14 cellular contexts compared by ENCODE assay signal in genomic region chr6:102679844-102680243, GRCh38.
DNase-seq lines count a peak whose midpoint lies in the region; ATAC-seq and TF ChIP-seq lines count a peak whose summit lies in the region.
"Had no signal": no experiment of that assay in that cellular context is flagged by ENCODE, and none has a peak within 500 bp of the region (broad histone marks: within the 10 kb centered on the region; RNA-seq: fewer than 3 reads in every experiment).

No MANE protein-coding gene starts in this region.

- BruUV-seq in Caco-2 (replicated peaks; lab: Mats Ljungman, UMichigan), result no TSS peak

- WGBS in right lobe of liver (ENCODE audit: insufficient coverage, low coverage, low lambda C conversion rate, missing lambda C conversion rate), result 24% methylated on average over 2 of the region's 2 CpGs

- H3K9me3 ChIP-seq in Caco-2 (no peaks in the 10 kb centered on the region), right lobe of liver (no peaks in the 10 kb centered on the region)

- intact Hi-C loops in Caco-2 (cut with micrococcal nuclease; ENCODE audit: unreplicated experiment), result loop anchor here (1.0 kb wide), 1 partner anchor 301 kb away; no protein-coding TSS in a partner anchor
- intact Hi-C loops in right lobe of liver (cut with DNase I), result no loop called here

- peaks cover 19% of the 10 kb centered on the region for H3K4me1 ChIP-seq in Caco-2
- H3K4me1 ChIP-seq in right lobe of liver, result peaks cover 0 to 6% (median 2%) of the 10 kb centered on the region in 4 donors

- H3K4me3 Mint-ChIP-seq in Caco-2 (ENCODE audit: unreplicated experiment), result peak overlapping the region; percentile 18
- H3K4me3 Mint-ChIP-seq in stimulated activated memory B cell treated with anti-CD40 and anti-IgM and Interleukin-4, amounts not matched to agents 10 μg/mL and 1 μg/mL and 100 μg/mL, for 72 hours, result no peak overlapping the region
- H3K4me3 Mint-ChIP-seq: CD14-positive monocyte; CD8-positive, alpha-beta T cell had no signal

- TF ChIP-seq CTCF in Caco-2 (IDR thresholded peaks at IDR 0.05; ENCODE audit: insufficient read depth in 1 of 2, low read depth in 1 of 2, low read length in 1 of 2, severe bottlenecking in 1 of 2, unreplicated experiment in 1 of 2) (no peak), fibroblast of villous mesenchyme (IDR thresholded peaks at IDR 0.05; ENCODE audit: insufficient read depth, low read depth, low read length) (no peak), right lobe of liver (IDR thresholded peaks at IDR 0.05) (no peak)

- DNase-seq in Caco-2 (peak; percentile 51 to 53), SK-N-DZ (ENCODE audit: low spot score) (peak; percentile 83), fibroblast of villous mesenchyme (ENCODE audit: low read depth) (peak; percentile 1), right lobe of liver (no peak)
- DNase-seq in activated CD4-positive, alpha-beta T cell treated with anti-CD3 and anti-CD28 coated beads, Interleukin-2, amount 50 U/mL, for 48 hours, result no peak
- DNase-seq: CD8-positive, alpha-beta T cell; COR-L47; DND-41; GDM1 had no signal

- no peak overlapping the region for H3K27ac ChIP-seq in right lobe of liver
- H3K27ac ChIP-seq: 22Rv1 had no signal

- CTCF ChIA-PET in Caco-2 (lab: Charles Lee), result no interaction called here

- H3K36me3 ChIP-seq in Caco-2 (ENCODE audit: control insufficient read depth, insufficient read depth, low read length) (no peaks in the 10 kb centered on the region), right lobe of liver (no peaks in the 10 kb centered on the region)

- H3K36me3 Mint-ChIP-seq in Caco-2 (ENCODE audit: insufficient read depth, unreplicated experiment), result no peaks in the 10 kb centered on the region
- no peaks in the 10 kb centered on the region for H3K36me3 Mint-ChIP-seq in stimulated activated memory B cell treated with anti-CD40 and anti-IgM and Interleukin-4, amounts not matched to agents 10 μg/mL and 1 μg/mL and 100 μg/mL, for 72 hours
- H3K36me3 Mint-ChIP-seq: CD14-positive monocyte; CD8-positive, alpha-beta T cell had no signal

- H3K4me3 ChIP-seq in Caco-2 (ENCODE audit: low read depth, low read length), result no peak overlapping the region
- no peak overlapping the region for H3K4me3 ChIP-seq in fibroblast of villous mesenchyme (ENCODE audit: low read depth, low read length)
- H3K4me3 ChIP-seq in right lobe of liver, result no peak overlapping the region

- no peaks in the 10 kb centered on the region for H3K27me3 Mint-ChIP-seq in Caco-2 (ENCODE audit: insufficient read depth, unreplicated experiment)
- no peaks in the 10 kb centered on the region for H3K27me3 Mint-ChIP-seq in stimulated activated memory B cell treated with anti-CD40 and anti-IgM and Interleukin-4, amounts not matched to agents 10 μg/mL and 1 μg/mL and 100 μg/mL, for 72 hours

- no peaks in the 10 kb centered on the region for H3K9me3 Mint-ChIP-seq in Caco-2 (ENCODE audit: unreplicated experiment)
- no peaks in the 10 kb centered on the region for H3K9me3 Mint-ChIP-seq in stimulated activated memory B cell treated with anti-CD40 and anti-IgM and Interleukin-4, amounts not matched to agents 10 μg/mL and 1 μg/mL and 100 μg/mL, for 72 hours
- H3K9me3 Mint-ChIP-seq: CD14-positive monocyte had no signal

- POLR2A ChIA-PET in Caco-2 (lab: Charles Lee), result interaction anchor here (0.6 kb wide), 1 partner anchor 115 kb away, joined by 4 read pairs; no protein-coding TSS in a partner anchor

- peak; percentile 85 to 98 (median 96) for ATAC-seq in right lobe of liver
- ATAC-seq in GM19395 (IDR thresholded peaks at IDR 0.05; ENCODE audit: unreplicated experiment), result no peak
- ATAC-seq in stimulated activated memory B cell treated with anti-CD40 and anti-IgM and Interleukin-4, amounts not matched to agents 10 μg/mL and 1 μg/mL and 100 μg/mL, for 72 hours, result no peak
- ATAC-seq: CD8-positive, alpha-beta T cell; HCT116 had no signal

- H3K27ac Mint-ChIP-seq in Caco-2 (ENCODE audit: unreplicated experiment), result no peak overlapping the region
- no peak overlapping the region for H3K27ac Mint-ChIP-seq in stimulated activated memory B cell treated with anti-CD40 and anti-IgM and Interleukin-4, amounts not matched to agents 10 μg/mL and 1 μg/mL and 100 μg/mL, for 72 hours
- H3K27ac Mint-ChIP-seq: CD14-positive monocyte; CD8-positive, alpha-beta T cell had no signal

- H3K27me3 ChIP-seq in Caco-2 (replicated peaks; ENCODE audit: control insufficient read depth, insufficient read depth, low read length) (no peaks in the 10 kb centered on the region), right lobe of liver (no peaks in the 10 kb centered on the region)

- no peak for TF ChIP-seq POLR2A in right lobe of liver (IDR thresholded peaks at IDR 0.05)

- peaks cover 13% of the 10 kb centered on the region for H3K4me1 Mint-ChIP-seq in Caco-2 (ENCODE audit: low read depth, unreplicated experiment)
- H3K4me1 Mint-ChIP-seq in stimulated activated memory B cell treated with anti-CD40 and anti-IgM and Interleukin-4, amounts not matched to agents 10 μg/mL and 1 μg/mL and 100 μg/mL, for 72 hours, result no peaks in the 10 kb centered on the region
- H3K4me1 Mint-ChIP-seq: CD14-positive monocyte had no signal

Comparison
In these comparisons a context has a peak if more than half of its experiments do, and no peak if none do; other contexts are left out.
1. DNase-seq: peak in Caco-2 (2 of 2), SK-N-DZ (single experiment) and fibroblast of villous mesenchyme (single experiment); none in right lobe of liver (0 of 3) and activated CD4-positive, alpha-beta T cell treated with anti-CD3 and anti-CD28 coated beads, Interleukin-2, amount 50 U/mL, for 48 hours (0 of 2).
2. ATAC-seq: peak in right lobe of liver (4 of 4); none in GM19395 (single experiment) and stimulated activated memory B cell treated with anti-CD40 and anti-IgM and Interleukin-4, amounts not matched to agents 10 μg/mL and 1 μg/mL and 100 μg/mL, for 72 hours (single experiment).